Comparison of ENCODE assay signal across 14 cellular contexts in the genomic region with DNA sequence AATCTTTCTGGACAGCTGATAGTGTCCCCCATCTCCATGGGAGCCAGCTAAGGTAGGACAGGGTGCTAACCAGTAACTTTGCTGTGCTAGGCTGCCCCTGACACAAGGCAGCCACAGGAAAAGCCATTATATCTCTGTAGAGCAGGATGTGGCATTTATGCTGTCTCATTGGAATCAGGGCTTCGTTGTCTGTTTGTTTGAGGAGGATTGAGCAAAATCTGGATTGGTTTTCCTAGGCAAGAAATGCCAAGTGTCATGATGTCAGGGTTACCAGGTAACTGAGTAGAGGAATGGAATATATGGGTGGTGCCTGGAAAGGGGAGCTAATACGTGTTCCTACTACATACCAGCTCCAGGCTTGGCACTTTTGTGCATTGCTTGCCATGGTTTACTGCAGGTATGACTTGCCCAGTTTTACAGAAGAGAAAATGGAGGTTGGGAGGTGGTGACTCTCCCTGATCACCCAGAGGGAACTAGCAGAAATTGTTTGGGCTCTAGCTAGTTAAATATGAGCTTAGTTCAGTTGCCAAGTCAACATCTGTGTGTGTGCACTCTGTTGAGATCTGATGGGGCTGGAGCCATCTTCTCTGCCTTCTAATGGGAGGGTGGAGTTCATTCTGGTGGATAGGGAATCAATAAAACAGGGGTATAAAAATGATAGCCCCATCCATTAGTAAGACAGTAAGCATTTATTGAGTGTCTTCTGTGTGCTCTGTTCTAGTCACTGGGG. TPM values are rescaled to one million over a fixed set of nuclear protein-coding genes. Genes with fewer than 3 reads are reported as not detected.
DNase-seq lines count a peak whose midpoint lies in the region; ATAC-seq and TF ChIP-seq lines count a peak whose summit lies in the region.
"Had no signal": no experiment of that assay in that cellular context is flagged by ENCODE, and none has a peak within 500 bp of the region (broad histone marks: within the 10 kb centered on the region; RNA-seq: fewer than 3 reads in every experiment).

No MANE protein-coding gene starts in this region.

- no peak overlapping the region for H3K27ac ChIP-seq in H9 (ENCODE audit: insufficient read length, low read depth, low read length)
- H3K27ac ChIP-seq in right lobe of liver = peak overlapping the region in 2 of 3 donors; percentile 59 to 79
- H3K27ac ChIP-seq: A549, KMS-11, PC-9 had no signal

- peaks cover 30% of the 10 kb centered on the region for H3K4me1 Mint-ChIP-seq in T-helper 1 cell treated with Interleukin-12 subunit alpha and Interleukin-12 subunit beta and Interleukin-4 antibody, amounts not matched to agents 30 μg/mL and 1 μg/mL, for 36 hours (ENCODE audit: low read depth)
- H3K4me1 Mint-ChIP-seq in H9 = peaks cover 6 to 8% of the 10 kb centered on the region in 2 experiments
- peaks cover 71% of the 10 kb centered on the region for H3K4me1 Mint-ChIP-seq in brain
- no peaks in the 10 kb centered on the region for H3K4me1 Mint-ChIP-seq in MCF 10A (ENCODE audit: insufficient read depth, unreplicated experiment)

- no peak overlapping the region for H3K9ac ChIP-seq in H9 (ENCODE audit: extremely low read depth, insufficient read length, low read length)
- H3K9ac ChIP-seq: KMS-11, SK-N-SH had no signal

- H3K18ac ChIP-seq in H9 (ENCODE audit: insufficient read length, low read depth, low read length) = no peak overlapping the region

- ATAC-seq in right lobe of liver = peak; percentile 75 to 89 (median 87)
- ATAC-seq: A549 had no signal

- H3K9me3 ChIP-seq in H9 (ENCODE audit: control insufficient read depth, low read depth, low read length) (no peaks in the 10 kb centered on the region), right lobe of liver (no peaks in the 10 kb centered on the region)
- H3K9me3 ChIP-seq: A549, SK-N-SH had no signal

- H3K36me3 ChIP-seq in right lobe of liver = no peaks in the 10 kb centered on the region

- H3K27ac Mint-ChIP-seq in T-helper 1 cell treated with Interleukin-12 subunit alpha and Interleukin-12 subunit beta and Interleukin-4 antibody, amounts not matched to agents 30 μg/mL and 1 μg/mL, for 36 hours = no peak overlapping the region
- H3K27ac Mint-ChIP-seq in H9 (no peak overlapping the region), brain (peak overlapping the region in 4 of 5 experiments; percentile 20 to 60 (median 42)), MCF 10A (ENCODE audit: low read depth, unreplicated experiment) (no peak overlapping the region)

- H3K4me1 ChIP-seq in H9 (ENCODE audit: insufficient read depth, low read length) (no peaks in the 10 kb centered on the region; the same call in 1 of the 2 replicates), right lobe of liver (peaks cover 0 to 29% (median 12%) of the 10 kb centered on the region in 4 donors)
- H3K4me1 ChIP-seq: A549 had no signal

- intact Hi-C loops in right lobe of liver (cut with DNase I) = no loop called here
- intact Hi-C loops in MCF 10A (cut with micrococcal nuclease) = no loop called here

- H3K9me3 Mint-ChIP-seq in T-helper 1 cell treated with Interleukin-12 subunit alpha and Interleukin-12 subunit beta and Interleukin-4 antibody, amounts not matched to agents 30 μg/mL and 1 μg/mL, for 36 hours = no peaks in the 10 kb centered on the region
- H3K9me3 Mint-ChIP-seq in H9 (no peaks in the 10 kb centered on the region), brain (no peaks in the 10 kb centered on the region), MCF 10A (ENCODE audit: unreplicated experiment) (no peaks in the 10 kb centered on the region)

- H3K4me3 Mint-ChIP-seq in T-helper 1 cell treated with Interleukin-12 subunit alpha and Interleukin-12 subunit beta and Interleukin-4 antibody, amounts not matched to agents 30 μg/mL and 1 μg/mL, for 36 hours = peak overlapping the region; percentile 19
- no peak overlapping the region for H3K4me3 Mint-ChIP-seq in H9
- peak overlapping the region in 1 of 5 experiments; percentile 10 for H3K4me3 Mint-ChIP-seq in brain
- H3K4me3 Mint-ChIP-seq in MCF 10A (ENCODE audit: unreplicated experiment) = no peak overlapping the region

- no peak overlapping the region for H4K5ac ChIP-seq in H9 (ENCODE audit: insufficient read length, low read depth, low read length)

- H2AK5ac ChIP-seq in H9 (ENCODE audit: insufficient read length, low read length) = no peak overlapping the region

- no peak overlapping the region for H2BK12ac ChIP-seq in H9 (ENCODE audit: insufficient read length, low read depth, low read length)

- H2BK5ac ChIP-seq in H9 (ENCODE audit: insufficient read length, low read length) = no peak overlapping the region

- no peak overlapping the region for H3K4me3 ChIP-seq in right lobe of liver
- H3K4me3 ChIP-seq: A549, PC-9 had no signal

- no peak overlapping the region for H2AFZ ChIP-seq in H9 (ENCODE audit: low read length)
- H2AFZ ChIP-seq: PC-9 had no signal

- H3K14ac ChIP-seq in H9 (ENCODE audit: insufficient read depth, low read length) = no peak overlapping the region

- H3K23me2 ChIP-seq in H9 (ENCODE audit: insufficient read length, low read depth, low read length, poor library complexity, severe bottlenecking) = no peaks in the 10 kb centered on the region

- H3K4me2 ChIP-seq in H9 (ENCODE audit: insufficient read depth, insufficient read length, low read length) = no peak overlapping the region
- H3K4me2 ChIP-seq: A549, KMS-11, PC-9, SK-N-SH had no signal

- H2BK15ac ChIP-seq in H9 (ENCODE audit: low read depth, low read length) = no peak overlapping the region

- peaks cover 4% of the 10 kb centered on the region for H3K36me3 Mint-ChIP-seq in T-helper 1 cell treated with Interleukin-12 subunit alpha and Interleukin-12 subunit beta and Interleukin-4 antibody, amounts not matched to agents 30 μg/mL and 1 μg/mL, for 36 hours (ENCODE audit: low read depth)
- H3K36me3 Mint-ChIP-seq in H9 (ENCODE audit: insufficient read depth in 1 of 3, low read depth in 3 of 3) (no peaks in the 10 kb centered on the region), brain (peaks cover 15% of the 10 kb centered on the region), MCF 10A (ENCODE audit: insufficient read depth, unreplicated experiment) (no peaks in the 10 kb centered on the region)

- H2BK120ac ChIP-seq in H9 (ENCODE audit: low read depth, low read length, poor library complexity, severe bottlenecking) = no peak overlapping the region

- DNase-seq in T-helper 1 cell = no peak
- DNase-seq in H9 = no peak
- peak in 1 of 3 donors; percentile 65 for DNase-seq in right lobe of liver
- DNase-seq in NCI-H446 treated with DMSO at 0.1 percent for 48 hours (lab: John Stamatoyannopoulos, UW) = no peak
- DNase-seq in SIG-M5 treated with dmso at 0.1 percent for 504 hours (lab: John Stamatoyannopoulos, UW; ENCODE audit: unreplicated experiment) = no peak
- DNase-seq in MCF 10A (ENCODE audit: unreplicated experiment) = no peak
- DNase-seq: NCI-H2029, NCI-H524, PC-9, SK-N-SH had no signal

- TF ChIP-seq CTCF in H9 (conservative IDR thresholded peaks at IDR 0.05) = no peak
- no peak for TF ChIP-seq CTCF in brain (conservative IDR thresholded peaks at IDR 0.05)
- TF ChIP-seq CTCF in right lobe of liver (IDR thresholded peaks at IDR 0.05) = no peak
- TF ChIP-seq CTCF in MCF 10A (IDR thresholded peaks at IDR 0.05; ENCODE audit: unreplicated experiment) = no peak

- H4K20me1 ChIP-seq in H9 (ENCODE audit: control insufficient read depth, insufficient read depth, insufficient read length) = no peaks in the 10 kb centered on the region

- WGBS in H9 (ENCODE audit: extremely low coverage, insufficient read length, low lambda C conversion rate) = no CpG with 5 or more reads among the region's 2 CpGs
- 30% methylated on average over 2 of the region's 2 CpGs for WGBS in right lobe of liver (ENCODE audit: insufficient coverage, low coverage, low lambda C conversion rate, missing lambda C conversion rate)

- no peak overlapping the region for H2BK20ac ChIP-seq in H9 (ENCODE audit: low read depth, low read length, poor library complexity, severe bottlenecking)

- no peak overlapping the region for H3K56ac ChIP-seq in H9 (ENCODE audit: insufficient read length, low read depth, low read length)

- no peaks in the 10 kb centered on the region for H3K27me3 ChIP-seq in H9 (ENCODE audit: insufficient read depth, low read length)
- no peaks in the 10 kb centered on the region for H3K27me3 ChIP-seq in right lobe of liver

- CTCF ChIA-PET in MCF 10A (lab: Yijun Ruan, JAX) = interaction anchor here (0.9 kb wide), 1 partner anchor 9 kb away, joined by 4 read pairs; no protein-coding TSS in a partner anchor

- H3T11ph ChIP-seq in H9 (ENCODE audit: low read length) = no peak overlapping the region

- no TSS peak for BruUV-seq in MCF 10A (replicated peaks; lab: Mats Ljungman, UMichigan)

- H3K4ac ChIP-seq in H9 (ENCODE audit: low read depth, low read length) = no peak overlapping the region

- H3K79me1 ChIP-seq in H9 (ENCODE audit: insufficient read depth, low read depth, low read length, poor library complexity, severe bottlenecking) = no peaks in the 10 kb centered on the region

- H3K23ac ChIP-seq in H9 (ENCODE audit: insufficient read length, low read depth, low read length) = no peak overlapping the region

- peak; percentile 44 for TF ChIP-seq POLR2A in right lobe of liver (IDR thresholded peaks at IDR 0.05)

- H3K27me3 Mint-ChIP-seq in T-helper 1 cell treated with Interleukin-12 subunit alpha and Interleukin-12 subunit beta and Interleukin-4 antibody, amounts not matched to agents 30 μg/mL and 1 μg/mL, for 36 hours (ENCODE audit: low read depth) = peaks cover 38% of the 10 kb centered on the region
- H3K27me3 Mint-ChIP-seq in H9 (ENCODE audit: low read depth) (no peaks in the 10 kb centered on the region), brain (no peaks in the 10 kb centered on the region), MCF 10A (ENCODE audit: insufficient read depth, unreplicated experiment) (peaks cover 50% of the 10 kb centered on the region)

- H4K91ac ChIP-seq in H9 (ENCODE audit: insufficient read length, low read depth, low read length) = peak overlapping the region; percentile 82

- POLR2A ChIA-PET in MCF 10A (lab: Yijun Ruan, JAX) = no interaction called here

- H3K79me2 ChIP-seq in H9 (ENCODE audit: insufficient read depth, low read length) = peaks cover 3% of the 10 kb centered on the region; the same call in 1 of the 2 replicates

- H4K8ac ChIP-seq in H9 (replicated peaks; ENCODE audit: insufficient read length, low read depth, low read length) = no peak overlapping the region

RNA-seq across cellular contexts. Expression of gene GNAO1, which starts 33.9 kb away (rescaled TPM):
- total RNA-seq in H9 (2021) (16.9 and 17.0 TPM in 2 replicates), right lobe of liver (10 to 100 TPM; 18.2 to 45.1 (median 21.5) TPM), MCF 10A (2022) (0.44 TPM in 1 of 2 replicates, not detected in the other)
- 181 TPM for polyA plus RNA-seq in brain (ENCODE audit: insufficient read depth, low read depth, low replicate concordance)

Comparison
In these comparisons a context has a peak if more than half of its experiments do, and no peak if none do; other contexts are left out.
1. H3K27ac Mint-ChIP-seq: peak in brain (4 of 5); none in T-helper 1 cell treated with Interleukin-12 subunit alpha and Interleukin-12 subunit beta and Interleukin-4 antibody, amounts not matched to agents 30 μg/mL and 1 μg/mL, for 36 hours (single experiment), H9 (0 of 3) and MCF 10A (single experiment).
2. RNA of gene GNAO1, which starts 33.9 kb away (total RNA-seq): 18.2 to 45.1 TPM in right lobe of liver and 16.9 to 17.0 TPM in H9; 0.44 TPM in MCF 10A; every median in the first group is over 10 times any median in the second.